In genomic region chr10:69223028-69223342, GRCh38 we compare ENCODE assay signal across 12 cellular contexts. TPM values are rescaled to one million over a fixed set of nuclear protein-coding genes. Genes with fewer than 3 reads are reported as not detected.
DNase-seq lines count a peak whose midpoint lies in the region; ATAC-seq and TF ChIP-seq lines count a peak whose summit lies in the region.
"Had no signal": no experiment of that assay in that cellular context is flagged by ENCODE, and none has a peak within 500 bp of the region (broad histone marks: within the 10 kb centered on the region; RNA-seq: fewer than 3 reads in every experiment).

No MANE protein-coding gene starts in this region.

- H3K27me3 Mint-ChIP-seq in memory B cell, result no peaks in the 10 kb centered on the region

- H3K27ac ChIP-seq in DOHH2 (ENCODE audit: low read depth, low read length) (no peak overlapping the region), RWPE1 (peak overlapping the region; percentile 94), prostate gland (peak overlapping the region in 1 of 2 donors; percentile 36)

- TF ChIP-seq CTCF in DOHH2 (IDR thresholded peaks at IDR 0.05; ENCODE audit: low read depth, low read length, poor library complexity, severe bottlenecking), result no peak
- TF ChIP-seq CTCF in RWPE1 (conservative IDR thresholded peaks at IDR 0.05; ENCODE audit: low read depth), result no peak
- TF ChIP-seq CTCF in prostate gland (IDR thresholded peaks at IDR 0.05), result no peak

- H3K4me3 ChIP-seq in DOHH2 (ENCODE audit: low read length) (no peak overlapping the region; the same call in 1 of the 2 replicates), prostate gland (no peak overlapping the region)
- H3K4me3 ChIP-seq: skin epidermis had no signal

- H3K4me2 ChIP-seq in DOHH2 (ENCODE audit: low read length), result peak overlapping the region; percentile 59

- ATAC-seq in GM21825 (IDR thresholded peaks at IDR 0.05; ENCODE audit: unreplicated experiment) (peak; percentile 4), memory B cell (ENCODE audit: low read depth) (no peak), HG02970 (IDR thresholded peaks at IDR 0.05; ENCODE audit: low FRiP score, unreplicated experiment) (no peak)

- no peak overlapping the region for H3K27ac Mint-ChIP-seq in memory B cell

- DNase-seq in RWPE1 (ENCODE audit: low spot score), result no peak
- DNase-seq in memory B cell (ENCODE audit: low spot score in 2 of 2), result no peak
- DNase-seq in NCI-H1105 (lab: John Stamatoyannopoulos, UW), result no peak
- DNase-seq in prostate gland (ENCODE audit: low spot score), result no peak
- DNase-seq in putamen (ENCODE audit: low spot score), result no peak
- DNase-seq: cortex of kidney, NCI-H2081 had no signal

- no peaks in the 10 kb centered on the region for H3K9me3 Mint-ChIP-seq in memory B cell

- WGBS in prostate gland, result 44% methylated on average over 1 of the region's 1 CpG

- peak overlapping the region; percentile 59 for H3K4me3 Mint-ChIP-seq in memory B cell

- POLR2A ChIA-PET in RWPE1 (lab: Yijun Ruan, JAX; ENCODE audit: low non-redundant PET), result no interaction called here

- H3K9me2 ChIP-seq in DOHH2 (replicated peaks; ENCODE audit: control insufficient read depth, low read length), result no peaks in the 10 kb centered on the region

- no peaks in the 10 kb centered on the region for H4K20me1 ChIP-seq in DOHH2 (ENCODE audit: control insufficient read depth, insufficient read depth, low read depth, low read length)

- H3K36me3 ChIP-seq in DOHH2 (ENCODE audit: control insufficient read depth, low read length) (no peaks in the 10 kb centered on the region), prostate gland (no peaks in the 10 kb centered on the region)
- H3K36me3 ChIP-seq: tibial nerve had no signal

- intact Hi-C loops in prostate gland (cut with DNase I), result no loop called here

- peaks cover 33% of the 10 kb centered on the region for H3K4me1 Mint-ChIP-seq in memory B cell

- H3K27me3 ChIP-seq in DOHH2 (ENCODE audit: control insufficient read depth, low read length) (no peaks in the 10 kb centered on the region), prostate gland (replicated peaks; ENCODE audit: insufficient read depth) (no peaks in the 10 kb centered on the region)
- H3K27me3 ChIP-seq: tibial nerve had no signal

- peaks cover 14% of the 10 kb centered on the region for H3K4me1 ChIP-seq in DOHH2 (ENCODE audit: control insufficient read depth, low read length)
- no peaks in the 10 kb centered on the region for H3K4me1 ChIP-seq in prostate gland (replicated peaks)

- CTCF ChIA-PET in RWPE1 (lab: Yijun Ruan, JAX), result interaction anchor here (0.6 to 1.1 kb wide), 5 partner anchors 9 to 185 kb away, joined by 3 to 5 read pairs (median 3); no protein-coding TSS in a partner anchor

- H3K36me3 Mint-ChIP-seq in memory B cell, result no peaks in the 10 kb centered on the region

- 0 out of 2 replicates have a peak, but pooled peaks cover 4% of the 10 kb centered on the region for H3F3A ChIP-seq in DOHH2 (ENCODE audit: control insufficient read depth, insufficient read depth)

- no peaks in the 10 kb centered on the region for H3K79me2 ChIP-seq in DOHH2 (ENCODE audit: control insufficient read depth, low read length)

- TF ChIP-seq POLR2A in prostate gland (IDR thresholded peaks at IDR 0.05), result no peak

- H3K9me3 ChIP-seq in DOHH2 (ENCODE audit: control insufficient read depth, insufficient read depth, low read length), result no peaks in the 10 kb centered on the region
- H3K9me3 ChIP-seq in prostate gland, result no peaks in the 10 kb centered on the region
- H3K9me3 ChIP-seq: tibial nerve had no signal

RNA-seq across cellular contexts. Expression of gene HKDC1, which starts 2.9 kb away (rescaled TPM):
- 1 to 10 TPM in 1 of 2 donors, under 1 TPM in 1; 0.23 to 1.6 TPM for total RNA-seq in prostate gland

RNA-seq across cellular contexts. Expression of gene SUPV3L1, which starts 43.0 kb away (rescaled TPM):
- total RNA-seq in prostate gland, result 10 to 100 TPM; 18.5 to 37.0 TPM

RNA-seq across cellular contexts. Expression of gene HK1, which starts 55.3 kb away (rescaled TPM):
- total RNA-seq in prostate gland, result 100 to 1,000 TPM in 1 of 2 donors, 10 to 100 TPM in 1; 67.8 to 134 TPM
